ENCODE assay signal across 8 cellular contexts in genomic region chr16:11613381-11614303, GRCh38. TPM values are rescaled to one million over a fixed set of nuclear protein-coding genes. Genes with fewer than 3 reads are reported as not detected.
DNase-seq lines count a peak whose midpoint lies in the region; ATAC-seq and TF ChIP-seq lines count a peak whose summit lies in the region.

No MANE protein-coding gene starts in this region.

- no peak for TF ChIP-seq CTCF in Caco-2 (IDR thresholded peaks at IDR 0.05; ENCODE audit: insufficient read depth in 1 of 2, low read depth in 1 of 2, low read length in 1 of 2, severe bottlenecking in 1 of 2, unreplicated experiment in 1 of 2)
- TF ChIP-seq CTCF in mesothelial cell of epicardium (IDR thresholded peaks at IDR 0.05; ENCODE audit: unreplicated experiment), result no peak

- no peak overlapping the region for H3K4me3 Mint-ChIP-seq in activated CD4-positive, alpha-beta T cell treated with anti-CD3 and anti-CD28 coated beads for 36 hours
- no peak overlapping the region for H3K4me3 Mint-ChIP-seq in Caco-2 (ENCODE audit: unreplicated experiment)
- no peak overlapping the region for H3K4me3 Mint-ChIP-seq in mesothelial cell of epicardium

- H3K4me1 Mint-ChIP-seq in activated CD4-positive, alpha-beta T cell treated with anti-CD3 and anti-CD28 coated beads for 36 hours, result peaks cover 20% of the 10 kb centered on the region
- H3K4me1 Mint-ChIP-seq in Caco-2 (ENCODE audit: low read depth, unreplicated experiment) (peaks cover 11% of the 10 kb centered on the region), mesothelial cell of epicardium (peaks cover 22% of the 10 kb centered on the region)

- H3K36me3 Mint-ChIP-seq in activated CD4-positive, alpha-beta T cell treated with anti-CD3 and anti-CD28 coated beads for 36 hours (ENCODE audit: low read depth), result no peaks in the 10 kb centered on the region
- H3K36me3 Mint-ChIP-seq in Caco-2 (ENCODE audit: insufficient read depth, unreplicated experiment) (no peaks in the 10 kb centered on the region), mesothelial cell of epicardium (no peaks in the 10 kb centered on the region)

- intact Hi-C loops in activated CD4-positive, alpha-beta T cell treated with anti-CD3 and anti-CD28 coated beads for 36 hours (cut with DNase I, micrococcal nuclease), result no loop called here
- intact Hi-C loops in head of caudate nucleus (cut with DNase I) (no loop called here), Caco-2 (cut with micrococcal nuclease; ENCODE audit: unreplicated experiment) (no loop called here)

- H3K27me3 Mint-ChIP-seq in activated CD4-positive, alpha-beta T cell treated with anti-CD3 and anti-CD28 coated beads for 36 hours, result no peaks in the 10 kb centered on the region
- no peaks in the 10 kb centered on the region for H3K27me3 Mint-ChIP-seq in Caco-2 (ENCODE audit: insufficient read depth, unreplicated experiment)
- H3K27me3 Mint-ChIP-seq in mesothelial cell of epicardium (ENCODE audit: low read depth), result no peaks in the 10 kb centered on the region

- CTCF ChIA-PET in activated CD4-positive, alpha-beta T cell treated with anti-CD3 and anti-CD28 coated beads for 36 hours (lab: Charles Lee), result interaction anchor here (0.6 kb wide), 1 partner anchor 57 kb away, joined by 3 read pairs; no protein-coding TSS in a partner anchor
- CTCF ChIA-PET in Caco-2 (lab: Charles Lee), result interaction anchor here (1.3 kb wide), 1 partner anchor 23 kb away, joined by 4 read pairs; no protein-coding TSS in a partner anchor

- no peaks in the 10 kb centered on the region for H3K27me3 ChIP-seq in Caco-2 (replicated peaks; ENCODE audit: control insufficient read depth, insufficient read depth, low read length)

- POLR2A ChIA-PET in activated CD4-positive, alpha-beta T cell treated with anti-CD3 and anti-CD28 coated beads for 36 hours (lab: Charles Lee), result no interaction called here
- POLR2A ChIA-PET in Caco-2 (lab: Charles Lee), result no interaction called here

- no peaks in the 10 kb centered on the region for H3K36me3 ChIP-seq in Caco-2 (ENCODE audit: control insufficient read depth, insufficient read depth, low read length)

- no peak overlapping the region for H3K27ac Mint-ChIP-seq in activated CD4-positive, alpha-beta T cell treated with anti-CD3 and anti-CD28 coated beads for 36 hours
- H3K27ac Mint-ChIP-seq in Caco-2 (ENCODE audit: unreplicated experiment) (no peak overlapping the region), mesothelial cell of epicardium (no peak overlapping the region)

- no peaks in the 10 kb centered on the region for H3K9me3 ChIP-seq in Caco-2

- no peak overlapping the region for H3K4me3 ChIP-seq in Caco-2 (ENCODE audit: low read depth, low read length)

- no peaks in the 10 kb centered on the region for H3K9me3 Mint-ChIP-seq in activated CD4-positive, alpha-beta T cell treated with anti-CD3 and anti-CD28 coated beads for 36 hours (ENCODE audit: low read depth)
- H3K9me3 Mint-ChIP-seq in Caco-2 (ENCODE audit: unreplicated experiment) (no peaks in the 10 kb centered on the region), mesothelial cell of epicardium (no peaks in the 10 kb centered on the region)

- ATAC-seq in activated CD4-positive, alpha-beta T cell treated with anti-CD3 and anti-CD28 coated beads for 36 hours, result peak; percentile 75
- ATAC-seq in stimulated activated naive CD8-positive, alpha-beta T cell treated with anti-CD3 and anti-CD28 coated beads, Interleukin-15, Interleukin-2, amounts not matched to agents 100 U/mL and 50 U/mL, for 24 hours, result peak; percentile 68

- H3K4me1 ChIP-seq in Caco-2, result peaks cover 32% of the 10 kb centered on the region

- DNase-seq in activated CD4-positive, alpha-beta T cell treated with anti-CD3 and anti-CD28 coated beads for 36 hours, result peak; percentile 36
- DNase-seq in activated CD4-positive, alpha-beta T cell treated with anti-CD3 and anti-CD28 coated beads for 4 hours, result no peak
- DNase-seq in OCI-M2 (lab: John Stamatoyannopoulos, UW; ENCODE audit: unreplicated experiment), result peak; percentile 39
- DNase-seq in head of caudate nucleus, result peak in 23 of 42 donors; percentile 11 to 75 (median 44)
- DNase-seq in stimulated activated naive CD8-positive, alpha-beta T cell treated with anti-CD3 and anti-CD28 coated beads, Interleukin-15, Interleukin-2, amounts not matched to agents 100 U/mL and 50 U/mL, for 24 hours, result no peak
- DNase-seq in Caco-2, result no peak
- no peak for DNase-seq in mesothelial cell of epicardium (ENCODE audit: low spot score in 2 of 2, unreplicated experiment in 2 of 2)
- DNase-seq in NCI-H2107 (lab: John Stamatoyannopoulos, UW), result no peak

- no TSS peak for BruUV-seq in Caco-2 (replicated peaks; lab: Mats Ljungman, UMichigan)

RNA-seq across cellular contexts. Expression of gene LITAF, which starts 26.9 kb away (rescaled TPM):
- 100 to 1,000 TPM in 1 of 2 experiments, 10 to 100 TPM in 1; 99.0 to 116 TPM for total RNA-seq in activated CD4-positive, alpha-beta T cell treated with anti-CD3 and anti-CD28 coated beads for 36 hours
- 47.9 and 60.9 TPM in 2 replicates for total RNA-seq in Caco-2 (2022)
- total RNA-seq in mesothelial cell of epicardium, result 60.8 to 71.0 TPM (median 62.0 TPM) in 3 replicates

RNA-seq across cellular contexts. Expression of gene SNN, which starts 54.6 kb away (rescaled TPM):
- total RNA-seq in activated CD4-positive, alpha-beta T cell treated with anti-CD3 and anti-CD28 coated beads for 36 hours, result 1 to 10 TPM; 6.0 to 7.2 TPM
- total RNA-seq in Caco-2 (2022) (11.1 and 12.8 TPM in 2 replicates), mesothelial cell of epicardium (38.3 to 40.2 TPM (median 39.9 TPM) in 3 replicates)

Comparison
In these comparisons a context has a peak if more than half of its experiments do, and no peak if none do; other contexts are left out.
1. DNase-seq: peak in activated CD4-positive, alpha-beta T cell treated with anti-CD3 and anti-CD28 coated beads for 36 hours (single experiment), OCI-M2 (single experiment) and head of caudate nucleus (23 of 42); none in activated CD4-positive, alpha-beta T cell treated with anti-CD3 and anti-CD28 coated beads for 4 hours (0 of 2), stimulated activated naive CD8-positive, alpha-beta T cell treated with anti-CD3 and anti-CD28 coated beads, Interleukin-15, Interleukin-2, amounts not matched to agents 100 U/mL and 50 U/mL, for 24 hours (single experiment), Caco-2 (0 of 2), mesothelial cell of epicardium (0 of 2) and NCI-H2107 (single experiment).